12 cellular contexts compared by ENCODE assay signal in genomic region chr14:94768141-94768520, GRCh38. TPM values are rescaled to one million over a fixed set of nuclear protein-coding genes. Genes with fewer than 3 reads are reported as not detected.
DNase-seq lines count a peak whose midpoint lies in the region; ATAC-seq and TF ChIP-seq lines count a peak whose summit lies in the region.
"Had no signal": no experiment of that assay in that cellular context is flagged by ENCODE, and none has a peak within 500 bp of the region (broad histone marks: within the 10 kb centered on the region; RNA-seq: fewer than 3 reads in every experiment).

No MANE protein-coding gene starts in this region.

- H3K36me3 ChIP-seq in ES-I3 (ENCODE audit: insufficient read depth, low read length) = no peaks in the 10 kb centered on the region
- H3K36me3 ChIP-seq in psoas muscle (ENCODE audit: insufficient read depth in 1 of 2, low read depth in 1 of 2) = no peaks in the 10 kb centered on the region
- no peaks in the 10 kb centered on the region for H3K36me3 ChIP-seq in MG63
- H3K36me3 ChIP-seq: ovary had no signal

- no peak for ATAC-seq in WTC11
- ATAC-seq in psoas muscle = no peak
- ATAC-seq in GM21717 (IDR thresholded peaks at IDR 0.05; ENCODE audit: unreplicated experiment) = no peak
- no peak for ATAC-seq in HG03039 (IDR thresholded peaks at IDR 0.05; ENCODE audit: unreplicated experiment)

- intact Hi-C loops in psoas muscle (cut with DNase I) = no loop called here

- H3K27me3 ChIP-seq in psoas muscle (ENCODE audit: insufficient read depth in 3 of 3, low read length in 2 of 3) (peaks cover under 1 to 92% (median 35%) of the 10 kb centered on the region in 3 donors), MG63 (no peaks in the 10 kb centered on the region)

- 14 to 21% (median 20%) methylated on average over 26 of the region's 26 CpGs for WGBS in psoas muscle, 3 donors

- H3K4me1 Mint-ChIP-seq in WTC11 (peaks cover 58% of the 10 kb centered on the region), glutamatergic neuron (ENCODE audit: low read depth, unreplicated experiment) (peaks cover 6% of the 10 kb centered on the region)

- TF ChIP-seq CTCF in WTC11 (IDR thresholded peaks at IDR 0.05) = no peak
- no peak for TF ChIP-seq CTCF in glutamatergic neuron (IDR thresholded peaks at IDR 0.05; ENCODE audit: partially characterized antibody, unreplicated experiment)
- TF ChIP-seq CTCF in psoas muscle (IDR thresholded peaks at IDR 0.05) = no peak

- H3K27me3 Mint-ChIP-seq in WTC11 (ENCODE audit: low read depth) (peaks cover 98% of the 10 kb centered on the region), glutamatergic neuron (ENCODE audit: unreplicated experiment) (peaks cover 44% of the 10 kb centered on the region)

- POLR2A ChIA-PET in WTC11 (lab: Charles Lee) = no interaction called here

- no peak overlapping the region for H3K27ac ChIP-seq in psoas muscle
- H3K27ac ChIP-seq: ovary had no signal

- H3K27ac Mint-ChIP-seq in WTC11 (no peak overlapping the region), glutamatergic neuron (ENCODE audit: unreplicated experiment) (no peak overlapping the region)

- H3K9me3 ChIP-seq in ES-I3 (ENCODE audit: control insufficient read depth, insufficient read depth, low read length) (no peaks in the 10 kb centered on the region), psoas muscle (no peaks in the 10 kb centered on the region), MG63 (no peaks in the 10 kb centered on the region)

- peak overlapping the region; percentile 60; the same call in 1 of the 2 replicates for H3K9ac ChIP-seq in ES-I3 (ENCODE audit: low read depth, low read length)

- peaks cover 17% of the 10 kb centered on the region; the same call in 1 of the 2 replicates for H3K4me1 ChIP-seq in ES-I3 (ENCODE audit: insufficient read depth, low read length)
- peaks cover 6% of the 10 kb centered on the region for H3K4me1 ChIP-seq in psoas muscle

- DNase-seq in WTC11 (ENCODE audit: low spot score) (no peak), glutamatergic neuron (no peak), psoas muscle (no peak), MG63 (no peak)
- DNase-seq: Karpas-422, NCI-H446 had no signal

- peak overlapping the region; percentile 66 for H3K4me3 ChIP-seq in psoas muscle
- no peak overlapping the region for H3K4me3 ChIP-seq in MG63

- H3K36me3 Mint-ChIP-seq in WTC11 (no peaks in the 10 kb centered on the region), glutamatergic neuron (ENCODE audit: unreplicated experiment) (no peaks in the 10 kb centered on the region)

- CTCF ChIA-PET in WTC11 (lab: Charles Lee) = interaction anchor here (1.3 to 2.2 kb wide), 3 partner anchors 19 to 684 kb away, joined by 3 to 18 read pairs (median 3); no protein-coding TSS in a partner anchor

- H3K9me3 Mint-ChIP-seq in WTC11 (no peaks in the 10 kb centered on the region), glutamatergic neuron (ENCODE audit: unreplicated experiment) (peaks cover 8% of the 10 kb centered on the region)

- peak overlapping the region; percentile 75 for H3K4me3 Mint-ChIP-seq in WTC11
- peak overlapping the region; percentile 72 for H3K4me3 Mint-ChIP-seq in glutamatergic neuron (ENCODE audit: unreplicated experiment)

TF ChIP-seq in WTC11, 78 proteins besides CTCF, POLR2A, EP300 and RAD21:
- no peak for TF ChIP-seq ZNF232 (CRISPR knock-in tag; IDR thresholded peaks at IDR 0.05)
- no peak for TF ChIP-seq NFATC4 (CRISPR knock-in tag; IDR thresholded peaks at IDR 0.05)
- no peak for TF ChIP-seq E2F5 (CRISPR knock-in tag; IDR thresholded peaks at IDR 0.05)

RNA-seq across cellular contexts. Expression of gene GSC, which starts 1.8 kb away (rescaled TPM):
- total RNA-seq in WTC11 (2021) = 1.6 to 4.4 TPM (median 2.0 TPM) in 3 replicates
- total RNA-seq in glutamatergic neuron (ENCODE audit: unreplicated experiment) = not detected
- total RNA-seq in psoas muscle = under 1 TPM; 0.36 to 0.94 (median 0.62) TPM
- under 1 TPM; 0.34 to 0.51 (median 0.40) TPM for polyA plus RNA-seq in psoas muscle
- 0.26 TPM in 1 of 2 replicates, not detected in the other for total RNA-seq in MG63 (2014; rRNA removed; shearing (Covaris generic); ENCODE audit: low replicate concordance)
- total RNA-seq: dermis microvascular lymphatic vessel endothelial cell, SK-MEL-5 had no signal
